8 cellular contexts compared by ENCODE assay signal in the genomic region with DNA sequence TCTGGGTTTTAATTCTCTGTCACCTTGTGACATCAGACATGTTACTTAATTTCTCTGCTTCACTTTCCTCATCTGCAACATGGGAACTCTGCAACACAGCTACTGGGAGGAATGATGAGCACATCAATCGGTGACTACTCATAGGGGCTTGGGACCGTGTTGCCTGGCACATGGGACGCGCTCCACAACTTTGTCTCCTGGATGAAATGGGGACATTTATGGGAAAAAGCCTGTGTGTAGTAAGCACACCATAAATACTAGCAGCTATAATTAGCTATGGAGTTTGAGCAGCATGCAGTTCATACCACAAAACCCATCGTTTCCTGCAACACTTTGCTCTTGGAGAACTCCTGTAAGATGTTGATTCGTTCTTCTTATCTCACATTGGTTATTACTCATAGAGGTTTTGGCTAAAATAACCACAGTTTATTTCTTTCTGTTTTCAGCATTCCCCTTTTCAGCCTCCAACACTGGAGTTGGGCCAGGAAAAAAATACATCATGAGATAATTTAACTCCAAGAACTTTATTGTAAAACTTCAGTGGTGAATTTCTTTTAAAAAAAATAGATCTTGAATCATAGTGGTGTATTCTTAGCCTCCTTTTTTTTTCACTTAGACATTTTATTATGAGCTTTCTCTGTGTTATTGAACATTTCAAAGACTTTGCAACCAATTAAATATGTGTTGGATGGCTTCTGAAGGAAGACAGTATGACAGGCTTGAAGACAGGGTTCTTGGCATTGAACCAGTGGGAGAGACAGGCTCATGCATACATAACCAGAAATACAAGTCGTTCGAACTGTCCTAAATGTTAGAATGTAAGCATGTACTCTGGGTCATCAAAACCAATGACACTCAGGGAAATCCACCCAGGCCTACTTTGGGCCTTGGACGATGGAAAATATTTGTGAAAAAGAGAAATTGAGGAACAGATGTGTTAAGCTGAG.
A peak's percentile ranks its signal among the peaks of the same experiment; 100 is the strongest.
DNase-seq lines count a peak whose midpoint lies in the region; ATAC-seq and TF ChIP-seq lines count a peak whose summit lies in the region.

No MANE protein-coding gene starts in this region.

- no peaks in the 10 kb centered on the region for H3K36me3 ChIP-seq in right atrium auricular region

- no peak for TF ChIP-seq CTCF in right atrium auricular region (IDR thresholded peaks at IDR 0.05)

- ATAC-seq in HG03521 (IDR thresholded peaks at IDR 0.05; ENCODE audit: unreplicated experiment): peak; percentile 31
- no peak for ATAC-seq in GM19035 (IDR thresholded peaks at IDR 0.05; ENCODE audit: unreplicated experiment)

- H3K27me3 ChIP-seq in right atrium auricular region: no peaks in the 10 kb centered on the region

- H3K4me1 ChIP-seq in right atrium auricular region: peaks cover 0 to 25% of the 10 kb centered on the region in 2 donors

- no peak overlapping the region for H3K4me3 ChIP-seq in right atrium auricular region

- H3K27ac ChIP-seq in right atrium auricular region: peak overlapping the region; percentile 47 to 59

- no peaks in the 10 kb centered on the region for H3K9me3 ChIP-seq in right atrium auricular region

- DNase-seq in EL: peak; percentile 90
- peak; percentile 26 for DNase-seq in activated CD8-positive, alpha-beta memory T cell treated with anti-CD3 and anti-CD28 coated beads, Interleukin-2, amount 50 U/mL, for 1 hour (ENCODE audit: extremely low read depth)
- no peak for DNase-seq in right atrium auricular region (ENCODE audit: low spot score)
- DNase-seq in stromal cell of bone marrow (ENCODE audit: low read depth): peak; percentile 98
- DNase-seq in NCI-H345 treated with DMSO at 0.1 percent for 48 hours (lab: John Stamatoyannopoulos, UW; ENCODE audit: unreplicated experiment): no peak
- DNase-seq in medulla oblongata (ENCODE audit: extremely low spot score): no peak

Comparison
In these comparisons a context has a peak if more than half of its experiments do, and no peak if none do; other contexts are left out.
1. DNase-seq: peak in EL (single experiment), activated CD8-positive, alpha-beta memory T cell treated with anti-CD3 and anti-CD28 coated beads, Interleukin-2, amount 50 U/mL, for 1 hour (single experiment) and stromal cell of bone marrow (single experiment); none in right atrium auricular region (single experiment), NCI-H345 treated with DMSO at 0.1 percent for 48 hours (single experiment) and medulla oblongata (single experiment).